Comparison of ENCODE assay signal across 31 cellular contexts in the genomic region with DNA sequence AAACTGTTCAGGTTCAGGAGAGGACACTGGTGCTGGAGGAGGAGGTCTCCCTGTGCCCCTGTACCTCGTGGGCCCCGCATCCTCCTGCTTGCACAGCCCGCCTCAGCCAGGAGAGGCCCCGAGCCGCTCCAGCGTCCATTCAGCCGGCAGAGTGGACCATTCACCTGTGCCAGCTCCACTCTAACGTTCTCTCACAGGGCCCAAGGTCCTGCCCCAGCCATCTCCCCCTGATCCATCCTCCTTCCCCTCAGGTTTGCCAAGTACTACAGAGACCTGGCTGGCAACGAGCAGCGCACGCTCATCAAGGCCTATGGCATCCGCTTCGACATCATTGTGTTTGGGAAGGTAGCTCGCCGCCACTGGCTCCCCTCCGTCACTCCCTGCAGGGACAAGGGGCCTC.
"Had no signal": no experiment of that assay in that cellular context is flagged by ENCODE, and none has a peak within 500 bp of the region (broad histone marks: within the 10 kb centered on the region; RNA-seq: fewer than 3 reads in every experiment).

No MANE protein-coding gene starts in this region.

- H3K4me3 ChIP-seq: adrenal gland, body of pancreas, colonic mucosa, left lung, lung, mucosa of descending colon, ovary, prostate gland, sigmoid colon, thyroid gland, upper lobe of left lung, vagina had no signal

- H3K27ac ChIP-seq: adrenal gland, body of pancreas, colonic mucosa, left lung, ovary, prostate gland, sigmoid colon, thyroid gland, upper lobe of left lung, vagina had no signal

- DNase-seq: activated CD4-positive, alpha-beta memory T cell treated with anti-CD3 and anti-CD28 coated beads, Interleukin-2, amount 10 ng/mL, durations not matched to agents 7 days and 5 days; activated CD4-positive, alpha-beta T cell treated with anti-CD3 and anti-CD28 coated beads for 1 hour; activated CD4-positive, alpha-beta T cell treated with anti-CD3 and anti-CD28 coated beads, Interleukin-2, amount 10 ng/mL, durations not matched to agents 7 days and 5 days; activated CD8-positive, alpha-beta memory T cell treated with anti-CD3 and anti-CD28 coated beads, Interleukin-2, amount 10 ng/mL, durations not matched to agents 7 days and 5 days; activated effector memory CD4-positive, alpha-beta T cell treated with anti-CD3 and anti-CD28 coated beads, Interleukin-2, amount 50 U/mL, for 16 hours; activated naive CD4-positive, alpha-beta T cell treated with anti-CD3 and anti-CD28 coated beads for 36 hours; activated naive CD8-positive, alpha-beta T cell treated with anti-CD3 and anti-CD28 coated beads for 36 hours; adrenal gland; aorta; body of pancreas; colonic mucosa; effector CD8-positive, alpha-beta T cell; ovary; retina; sigmoid colon; small intestine; stimulated activated CD4-positive, alpha-beta T cell treated with anti-CD3 and anti-CD28 coated beads, Interleukin-15, amount 100 ng/mL, for 24 hours; stimulated activated CD4-positive, alpha-beta T cell treated with anti-CD3 and anti-CD28 coated beads, Interleukin-2, amount 100 ng/mL, for 24 hours; stimulated activated naive CD4-positive, alpha-beta T cell treated with Interleukin-2 at 50 U/mL for 16 hours; T-helper 1 cell; thyroid gland; upper lobe of left lung had no signal

- ATAC-seq: activated CD8-positive, alpha-beta memory T cell treated with anti-CD3 and anti-CD28 coated beads, Interleukin-2, amount 10 ng/mL, durations not matched to agents 7 days and 5 days; body of pancreas; left lung; mucosa of descending colon; natural killer cell treated with Interleukin-12 subunit alpha and Interleukin-12 subunit beta and Interleukin-15 and Interleukin-18, amount 100 ng/mL, for 72 hours; WTC11 had no signal

- H3K4me3 Mint-ChIP-seq: activated CD4-positive, alpha-beta memory T cell treated with anti-CD3 and anti-CD28 coated beads, Interleukin-2, amount 10 ng/mL, durations not matched to agents 7 days and 5 days; activated CD4-positive, alpha-beta T cell treated with anti-CD3 and anti-CD28 coated beads, Interleukin-2, amount 10 ng/mL, durations not matched to agents 7 days and 5 days; activated CD8-positive, alpha-beta memory T cell treated with anti-CD3 and anti-CD28 coated beads, Interleukin-2, amount 10 ng/mL, durations not matched to agents 7 days and 5 days; activated naive CD4-positive, alpha-beta T cell treated with anti-CD3 and anti-CD28 coated beads for 36 hours; activated naive CD8-positive, alpha-beta T cell treated with anti-CD3 and anti-CD28 coated beads for 36 hours; natural killer cell treated with Interleukin-12 subunit alpha and Interleukin-12 subunit beta and Interleukin-15 and Interleukin-18, amount 100 ng/mL, for 72 hours; WTC11 had no signal

- H3K4me1 ChIP-seq: colonic mucosa, prostate gland had no signal

- H3K27me3 Mint-ChIP-seq: activated CD4-positive, alpha-beta memory T cell treated with anti-CD3 and anti-CD28 coated beads, Interleukin-2, amount 10 ng/mL, durations not matched to agents 7 days and 5 days; activated CD4-positive, alpha-beta T cell treated with anti-CD3 and anti-CD28 coated beads, Interleukin-2, amount 10 ng/mL, durations not matched to agents 7 days and 5 days; activated CD8-positive, alpha-beta memory T cell treated with anti-CD3 and anti-CD28 coated beads, Interleukin-2, amount 10 ng/mL, durations not matched to agents 7 days and 5 days; activated naive CD8-positive, alpha-beta T cell treated with anti-CD3 and anti-CD28 coated beads for 36 hours; natural killer cell treated with Interleukin-12 subunit alpha and Interleukin-12 subunit beta and Interleukin-15 and Interleukin-18, amount 100 ng/mL, for 72 hours had no signal

- FAIRE-seq: frontal cortex, small intestine had no signal

- H3K27ac Mint-ChIP-seq: activated naive CD4-positive, alpha-beta T cell treated with anti-CD3 and anti-CD28 coated beads for 36 hours; activated naive CD8-positive, alpha-beta T cell treated with anti-CD3 and anti-CD28 coated beads for 36 hours; natural killer cell treated with Interleukin-12 subunit alpha and Interleukin-12 subunit beta and Interleukin-15 and Interleukin-18, amount 100 ng/mL, for 72 hours had no signal

- H3K9me3 Mint-ChIP-seq: activated CD4-positive, alpha-beta memory T cell treated with anti-CD3 and anti-CD28 coated beads, Interleukin-2, amount 10 ng/mL, durations not matched to agents 7 days and 5 days; activated CD4-positive, alpha-beta T cell treated with anti-CD3 and anti-CD28 coated beads, Interleukin-2, amount 10 ng/mL, durations not matched to agents 7 days and 5 days; activated naive CD4-positive, alpha-beta T cell treated with anti-CD3 and anti-CD28 coated beads for 36 hours; activated naive CD8-positive, alpha-beta T cell treated with anti-CD3 and anti-CD28 coated beads for 36 hours; natural killer cell treated with Interleukin-12 subunit alpha and Interleukin-12 subunit beta and Interleukin-15 and Interleukin-18, amount 100 ng/mL, for 72 hours; WTC11 had no signal

- H3K9me3 ChIP-seq: adrenal gland, body of pancreas, colonic mucosa, left lung, mucosa of descending colon, neutrophil, ovary, prostate gland, sigmoid colon, thyroid gland, upper lobe of left lung, vagina had no signal

- H3K36me3 Mint-ChIP-seq: natural killer cell treated with Interleukin-12 subunit alpha and Interleukin-12 subunit beta and Interleukin-15 and Interleukin-18, amount 100 ng/mL, for 72 hours had no signal

- H3K36me3 ChIP-seq: ovary had no signal

- H3K27me3 ChIP-seq: adrenal gland, body of pancreas, colonic mucosa, left lung, neutrophil, ovary, sigmoid colon, thyroid gland, upper lobe of left lung, vagina had no signal
